8 cellular contexts compared by ENCODE assay signal in genomic region chrX:57121162-57121741, GRCh38. TPM values are rescaled to one million over a fixed set of nuclear protein-coding genes. Genes with fewer than 3 reads are reported as not detected.
DNase-seq lines count a peak whose midpoint lies in the region; ATAC-seq and TF ChIP-seq lines count a peak whose summit lies in the region.

Gene SPIN2B, minus strand, starts transcription at chrX:57121548.

- no peaks in the 10 kb centered on the region for H3K9me3 ChIP-seq in colonic mucosa

- no peak for TF ChIP-seq CTCF in AG10803 (conservative IDR thresholded peaks at IDR 0.05; ENCODE audit: low read length)
- no peak for TF ChIP-seq CTCF in colonic mucosa (IDR thresholded peaks at IDR 0.05)

- peak within 1 kb of the TSS; percentile 51 to 83 for H3K9ac ChIP-seq in colonic mucosa (ENCODE audit: low read depth in 2 of 2, low read length in 2 of 2)

- H3K36me3 ChIP-seq in colonic mucosa = no peaks in the 10 kb centered on the region

- ATAC-seq in GM19035 (IDR thresholded peaks at IDR 0.05; ENCODE audit: unreplicated experiment) (peak; percentile 100), HG03342 (IDR thresholded peaks at IDR 0.05; ENCODE audit: unreplicated experiment) (peak; percentile 100)

- intact Hi-C loops in colonic mucosa (cut with DNase I) = no loop called here

- H3K4me3 ChIP-seq in AG10803 (ENCODE audit: low read length) (peak within 1 kb of the TSS; percentile 74), colonic mucosa (peak within 1 kb of the TSS; percentile 57)

- DNase-seq in AG10803 (ENCODE audit: low read depth) (peak; percentile 72), NCI-H510A (lab: John Stamatoyannopoulos, UW) (peak; percentile 69), colonic mucosa (peak; percentile 79), left kidney (ENCODE audit: low read depth, low spot score) (peak; percentile 96)
- DNase-seq in activated CD4-positive, alpha-beta T cell treated with anti-CD3 and anti-CD28 coated beads for 24 hours (ENCODE audit: low read depth in 2 of 2) = peak; percentile 66 to 67
- DNase-seq in stimulated activated CD4-positive, alpha-beta T cell treated with anti-CD3 and anti-CD28 coated beads, Interleukin-2, amount 100 ng/mL, for 24 hours = peak; percentile 79 to 80

- H3K4me1 ChIP-seq in colonic mucosa = no peaks in the 10 kb centered on the region

- peak within 1 kb of the TSS; percentile 72 for H3K27ac ChIP-seq in colonic mucosa

- H3K27me3 ChIP-seq in colonic mucosa = no peaks in the 10 kb centered on the region

RNA-seq across cellular contexts. Expression of gene SPIN2B, which starts in this region (rescaled TPM):
- 10 to 100 TPM in 1 of 2 donors, 1 to 10 TPM in 1; 9.9 to 10.2 TPM for total RNA-seq in colonic mucosa

Comparison
In these comparisons a context has a peak if more than half of its experiments do, and no peak if none do; other contexts are left out.
1. Peak in every context shown above with its lines: DNase-seq, ATAC-seq, H3K4me3 ChIP-seq and H3K27ac ChIP-seq.